Comparison of ENCODE assay signal across 19 cellular contexts in genomic region chr9:134231330-134231745, GRCh38.
A peak's percentile ranks its signal among the peaks of the same experiment; 100 is the strongest.
DNase-seq lines count a peak whose midpoint lies in the region; ATAC-seq, FAIRE-seq and TF ChIP-seq lines count a peak whose summit lies in the region.
"Had no signal": no experiment of that assay in that cellular context is flagged by ENCODE, and none has a peak within 500 bp of the region (broad histone marks: within the 10 kb centered on the region; RNA-seq: fewer than 3 reads in every experiment).

No MANE protein-coding gene starts in this region.

- H3K9ac ChIP-seq in HepG2 (ENCODE audit: insufficient read depth, low read depth, low read length) (no peak overlapping the region), stomach smooth muscle (ENCODE audit: low read length in 2 of 2) (no peak overlapping the region)

- H3K27ac ChIP-seq in esophagus muscularis mucosa (replicated peaks in 1 of 4), result peak overlapping the region; percentile 6 to 67 (median 64)
- H3K27ac ChIP-seq in HepG2 (ENCODE audit: extremely low read length, insufficient read depth, low read length), result no peak overlapping the region
- peak overlapping the region; percentile 6 for H3K27ac ChIP-seq in stomach smooth muscle (ENCODE audit: low read length)
- H3K27ac ChIP-seq: colonic mucosa had no signal

- H3K4me1 ChIP-seq in esophagus muscularis mucosa (peaks cover 19 to 37% (median 36%) of the 10 kb centered on the region in 4 donors), HepG2 (ENCODE audit: insufficient read depth, low read length) (peaks cover 30% of the 10 kb centered on the region), stomach smooth muscle (ENCODE audit: control insufficient read depth, insufficient read depth, low read length) (peaks cover 24% of the 10 kb centered on the region)
- H3K4me1 ChIP-seq: colonic mucosa had no signal

- H4K20me1 ChIP-seq in HepG2 (ENCODE audit: insufficient read depth, low read length), result no peaks in the 10 kb centered on the region

- H3K27me3 ChIP-seq in esophagus muscularis mucosa, result no peaks in the 10 kb centered on the region
- H3K27me3 ChIP-seq in HepG2 (ENCODE audit: control insufficient read depth in 1 of 2, insufficient read depth in 2 of 2, low read length in 2 of 2), result peaks cover 18 to 85% of the 10 kb centered on the region in 2 experiments
- peaks cover 2 to 3% of the 10 kb centered on the region in 2 donors for H3K27me3 ChIP-seq in stomach smooth muscle (ENCODE audit: control insufficient read depth in 1 of 2, insufficient read depth in 2 of 2, low read length in 2 of 2)

- no peak overlapping the region for H3K4me3 ChIP-seq in LNCaP clone FGC (ENCODE audit: low read depth, low read length)
- peak overlapping the region in 1 of 4 donors; percentile 12 for H3K4me3 ChIP-seq in esophagus muscularis mucosa
- no peak overlapping the region for H3K4me3 ChIP-seq in HepG2 (replicated peaks in 1 of 3; ENCODE audit: insufficient read depth in 1 of 3, low read depth in 2 of 3, low read length in 3 of 3)
- peak overlapping the region in 1 of 2 donors; percentile 57 for H3K4me3 ChIP-seq in stomach smooth muscle (ENCODE audit: low read length in 2 of 2)
- H3K4me3 ChIP-seq: colonic mucosa, GM23338 had no signal

- intact Hi-C loops in esophagus muscularis mucosa (cut with DNase I), result no loop called here
- intact Hi-C loops in HepG2 (cut with micrococcal nuclease; ENCODE audit: unreplicated experiment), result no loop called here

- DNase-seq in LNCaP clone FGC (ENCODE audit: low read depth) (peak; percentile 49), esophagus muscularis mucosa (ENCODE audit: extremely low spot score) (no peak), HepG2 (ENCODE audit: low spot score) (no peak), MV-4-11 (lab: John Stamatoyannopoulos, UW) (no peak), SK-N-DZ (ENCODE audit: low spot score) (no peak)
- DNase-seq: activated B cell treated with CpG ODN at 0.5 μM for 24 hours; colonic mucosa; KBM-7; NCI-H774; occipital lobe; stimulated activated naive CD8-positive, alpha-beta T cell treated with anti-CD3 and anti-CD28 coated beads, Interleukin-15, Interleukin-2, amounts not matched to agents 100 U/mL and 50 U/mL, for 24 hours; T-cell had no signal

- no TSS peak for BruUV-seq in HepG2 (replicated peaks; lab: Mats Ljungman, UMichigan)

- TF ChIP-seq CTCF in LNCaP clone FGC (IDR thresholded peaks at IDR 0.05; ENCODE audit: control insufficient read depth, extremely low read depth, insufficient read depth) (no peak), esophagus muscularis mucosa (IDR thresholded peaks at IDR 0.05) (no peak), HepG2 (CRISPR knock-in tag; IDR thresholded peaks at IDR 0.05) (no peak)

- H3K9me3 ChIP-seq in esophagus muscularis mucosa (no peaks in the 10 kb centered on the region), HepG2 (ENCODE audit: low read length) (no peaks in the 10 kb centered on the region), stomach smooth muscle (ENCODE audit: control insufficient read depth in 2 of 2, low read length in 2 of 2) (no peaks in the 10 kb centered on the region)
- H3K9me3 ChIP-seq: colonic mucosa had no signal

- no peak overlapping the region for H2AFZ ChIP-seq in HepG2 (ENCODE audit: low read length)
- H2AFZ ChIP-seq: GM23338 had no signal

- no peak for FAIRE-seq in HepG2 (lab: Jason Lieb, UNC)
- FAIRE-seq: G401.6, GM12891, keratinocyte had no signal

- H3K36me3 ChIP-seq in esophagus muscularis mucosa (no peaks in the 10 kb centered on the region), HepG2 (replicated peaks in 1 of 2; ENCODE audit: control insufficient read depth in 1 of 2, insufficient read depth in 2 of 2, low read length in 2 of 2) (no peaks in the 10 kb centered on the region), stomach smooth muscle (ENCODE audit: control insufficient read depth in 2 of 2, insufficient read depth in 2 of 2, low read length in 2 of 2) (no peaks in the 10 kb centered on the region)
- H3K36me3 ChIP-seq: colonic mucosa had no signal

- in situ Hi-C loops in HepG2 (cut with HindIII; ENCODE audit: extremely low pct_ligation_motif_present, low pct_unique_long_range_greater_than_20kb), result no loop called here

- POLR2A ChIA-PET in HepG2 (lab: Yijun Ruan, JAX), result no interaction called here

- no peak for TF ChIP-seq RAD21 in HepG2 (CRISPR knock-in tag; IDR thresholded peaks at IDR 0.05)

- CTCF ChIA-PET in HepG2 (lab: Yijun Ruan, JAX; ENCODE audit: low intra/inter-chr PET ratio, low total read pairs), result no interaction called here

- 32% methylated on average over 6 of the region's 12 CpGs for WGBS in esophagus muscularis mucosa
- WGBS in HepG2 (ENCODE audit: low lambda C conversion rate), result 7% methylated on average over 11 of the region's 12 CpGs

- ATAC-seq in HepG2 (no peak), GM18861 (IDR thresholded peaks at IDR 0.05; ENCODE audit: unreplicated experiment) (no peak), HG03378 (IDR thresholded peaks at IDR 0.05; ENCODE audit: unreplicated experiment) (no peak)
- ATAC-seq: GM23338; stimulated activated naive CD8-positive, alpha-beta T cell treated with anti-CD3 and anti-CD28 coated beads, Interleukin-15, Interleukin-2, amounts not matched to agents 100 U/mL and 50 U/mL, for 24 hours; T-cell had no signal

- H3K4me2 ChIP-seq in HepG2 (ENCODE audit: low read depth, low read length), result no peak overlapping the region
- H3K4me2 ChIP-seq: GM23338 had no signal

- TF ChIP-seq EP300 in esophagus muscularis mucosa (IDR thresholded peaks at IDR 0.05) (no peak), HepG2 (IDR thresholded peaks at IDR 0.05; ENCODE audit: low read depth in 2 of 2, low read length in 2 of 2) (no peak), HepG2 (CRISPR knock-in tag; IDR thresholded peaks at IDR 0.05; ENCODE audit: borderline replicate concordance) (no peak)

- TF ChIP-seq POLR2A in esophagus muscularis mucosa (IDR thresholded peaks at IDR 0.05; ENCODE audit: low read depth) (no peak), HepG2 (IDR thresholded peaks at IDR 0.05; ENCODE audit: insufficient read depth in 1 of 2, low read depth in 2 of 2, low read length in 2 of 2) (no peak)

- no peaks in the 10 kb centered on the region for H3K79me2 ChIP-seq in HepG2 (ENCODE audit: insufficient read depth, low read length)

TF ChIP-seq in HepG2, 621 proteins besides CTCF, POLR2A, EP300 and RAD21:
- peak; percentile 36; the same call in 1 of the 2 replicates for TF ChIP-seq ZFP91 (CRISPR knock-in tag; IDR thresholded peaks at IDR 0.05; ENCODE audit: borderline replicate concordance)
- no peak for TF ChIP-seq SP4 (CRISPR knock-in tag; IDR thresholded peaks at IDR 0.05)
